ENCODE assay signal across 1 cellular context in the genomic region with DNA sequence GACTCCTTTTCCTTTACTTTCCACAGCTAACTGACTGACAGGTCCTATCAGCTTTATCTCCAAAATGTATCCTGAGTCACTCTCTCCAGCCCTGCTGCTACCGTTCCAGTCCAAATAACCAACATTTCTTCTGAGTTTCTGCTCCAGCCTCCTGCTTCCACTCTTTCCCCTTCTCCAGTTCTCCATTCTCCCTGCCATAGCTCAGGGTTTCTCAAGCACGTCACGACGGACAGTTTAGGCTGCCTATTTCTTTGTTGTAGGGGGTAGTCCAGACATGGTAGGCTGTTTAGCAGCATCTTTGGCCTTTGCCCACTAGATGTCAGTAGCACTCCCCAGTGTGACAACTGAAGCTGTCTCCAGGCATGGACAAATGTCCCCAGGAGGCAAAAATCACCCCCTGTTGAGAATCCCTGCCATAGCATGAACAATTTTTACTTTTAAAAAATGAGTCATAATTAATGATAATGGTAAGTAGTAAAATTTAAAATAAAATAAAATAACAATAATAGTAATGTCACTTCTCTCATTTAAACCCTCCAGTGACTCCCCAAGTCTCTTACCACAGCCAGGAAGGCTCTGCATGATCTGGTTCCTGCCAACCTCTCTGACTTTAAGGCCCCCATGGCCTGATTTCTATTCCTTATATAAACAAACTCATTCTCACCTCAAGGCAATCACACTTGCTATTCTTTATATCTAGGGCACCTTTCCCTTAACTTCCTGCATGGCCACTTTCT.
TF ChIP-seq lines count a peak whose summit lies in the region.

No MANE protein-coding gene starts in this region.

TF ChIP-seq in GM12878, 131 proteins besides CTCF, POLR2A, EP300 and RAD21 (continued from another document):
- TF ChIP-seq, protein P1, sequence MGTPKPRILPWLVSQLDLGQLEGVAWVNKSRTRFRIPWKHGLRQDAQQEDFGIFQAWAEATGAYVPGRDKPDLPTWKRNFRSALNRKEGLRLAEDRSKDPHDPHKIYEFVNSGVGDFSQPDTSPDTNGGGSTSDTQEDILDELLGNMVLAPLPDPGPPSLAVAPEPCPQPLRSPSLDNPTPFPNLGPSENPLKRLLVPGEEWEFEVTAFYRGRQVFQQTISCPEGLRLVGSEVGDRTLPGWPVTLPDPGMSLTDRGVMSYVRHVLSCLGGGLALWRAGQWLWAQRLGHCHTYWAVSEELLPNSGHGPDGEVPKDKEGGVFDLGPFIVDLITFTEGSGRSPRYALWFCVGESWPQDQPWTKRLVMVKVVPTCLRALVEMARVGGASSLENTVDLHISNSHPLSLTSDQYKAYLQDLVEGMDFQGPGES (IDR thresholded peaks at IDR 0.05), result 0 out of 2 replicates have a peak, but pooled peaks have one; percentile 53
- no peak for TF ChIP-seq JUND (IDR thresholded peaks at IDR 0.05; ENCODE audit: low read depth, low read length)
- TF ChIP-seq TBL1XR1 (IDR thresholded peaks at IDR 0.05; ENCODE audit: low read depth, low read length), result no peak
- TF ChIP-seq, protein P2, sequence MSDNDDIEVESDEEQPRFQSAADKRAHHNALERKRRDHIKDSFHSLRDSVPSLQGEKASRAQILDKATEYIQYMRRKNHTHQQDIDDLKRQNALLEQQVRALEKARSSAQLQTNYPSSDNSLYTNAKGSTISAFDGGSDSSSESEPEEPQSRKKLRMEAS (IDR thresholded peaks at IDR 0.05; ENCODE audit: low read depth, low read length), result 0 out of 2 replicates have a peak, but pooled peaks have one; percentile 21
- TF ChIP-seq YY1 (IDR thresholded peaks at IDR 0.05; ENCODE audit: low read depth, low read length), result peak; percentile 80; the same call in 1 of the 2 replicates
- no peak for TF ChIP-seq TCF7 (IDR thresholded peaks at IDR 0.05; ENCODE audit: borderline replicate concordance)
- TF ChIP-seq ATF7 (IDR thresholded peaks at IDR 0.05; ENCODE audit: low read depth), result no peak
- TF ChIP-seq CREM (IDR thresholded peaks at IDR 0.05; ENCODE audit: low read depth), result peak; percentile 35; the same call in 1 of the 2 replicates
- 0 out of 2 replicates have a peak, but pooled peaks have one; percentile 29 for TF ChIP-seq RB1 (IDR thresholded peaks at IDR 0.05; ENCODE audit: borderline replicate concordance)
- 0 out of 2 replicates have a peak, but pooled peaks have one; percentile 67 for TF ChIP-seq CBX5 (IDR thresholded peaks at IDR 0.05; ENCODE audit: low read depth)
- TF ChIP-seq, protein P3, sequence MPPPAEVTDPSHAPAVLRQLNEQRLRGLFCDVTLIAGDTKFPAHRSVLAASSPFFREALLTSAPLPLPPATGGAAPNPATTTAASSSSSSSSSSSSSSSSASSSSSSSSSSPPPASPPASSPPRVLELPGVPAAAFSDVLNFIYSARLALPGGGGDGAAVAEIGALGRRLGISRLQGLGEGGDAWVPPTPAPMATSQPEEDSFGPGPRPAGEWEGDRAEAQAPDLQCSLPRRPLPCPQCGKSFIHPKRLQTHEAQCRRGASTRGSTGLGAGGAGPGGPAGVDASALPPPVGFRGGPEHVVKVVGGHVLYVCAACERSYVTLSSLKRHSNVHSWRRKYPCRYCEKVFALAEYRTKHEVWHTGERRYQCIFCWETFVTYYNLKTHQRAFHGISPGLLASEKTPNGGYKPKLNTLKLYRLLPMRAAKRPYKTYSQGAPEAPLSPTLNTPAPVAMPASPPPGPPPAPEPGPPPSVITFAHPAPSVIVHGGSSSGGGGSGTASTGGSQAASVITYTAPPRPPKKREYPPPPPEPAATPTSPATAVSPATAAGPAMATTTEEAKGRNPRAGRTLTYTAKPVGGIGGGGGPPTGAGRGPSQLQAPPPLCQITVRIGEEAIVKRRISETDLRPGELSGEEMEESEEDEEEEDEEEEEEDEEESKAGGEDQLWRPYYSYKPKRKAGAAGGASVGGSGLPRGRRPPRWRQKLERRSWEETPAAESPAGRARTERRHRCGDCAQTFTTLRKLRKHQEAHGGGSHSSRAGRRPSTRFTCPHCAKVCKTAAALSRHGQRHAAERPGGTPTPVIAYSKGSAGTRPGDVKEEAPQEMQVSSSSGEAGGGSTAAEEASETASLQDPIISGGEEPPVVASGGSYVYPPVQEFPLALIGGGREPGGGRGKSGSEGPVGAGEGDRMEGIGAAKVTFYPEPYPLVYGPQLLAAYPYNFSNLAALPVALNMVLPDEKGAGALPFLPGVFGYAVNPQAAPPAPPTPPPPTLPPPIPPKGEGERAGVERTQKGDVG (CRISPR knock-in tag; IDR thresholded peaks at IDR 0.05), result no peak
- TF ChIP-seq ZNF217 (IDR thresholded peaks at IDR 0.05), result no peak
- TF ChIP-seq ESRRA (IDR thresholded peaks at IDR 0.05; ENCODE audit: low read length), result no peak
- 0 out of 2 replicates have a peak, but pooled peaks have one; percentile 40 for TF ChIP-seq CHD2 (IDR thresholded peaks at IDR 0.05; ENCODE audit: borderline replicate concordance, low read depth, low read length)
- no peak for TF ChIP-seq CHD4 (IDR thresholded peaks at IDR 0.05)
- TF ChIP-seq SRF (IDR thresholded peaks at IDR 0.05; ENCODE audit: low read depth in 2 of 2, low read length in 2 of 2), result no peak
- TF ChIP-seq BACH1 (IDR thresholded peaks at IDR 0.05; ENCODE audit: borderline replicate concordance), result no peak
- TF ChIP-seq, protein P4, sequence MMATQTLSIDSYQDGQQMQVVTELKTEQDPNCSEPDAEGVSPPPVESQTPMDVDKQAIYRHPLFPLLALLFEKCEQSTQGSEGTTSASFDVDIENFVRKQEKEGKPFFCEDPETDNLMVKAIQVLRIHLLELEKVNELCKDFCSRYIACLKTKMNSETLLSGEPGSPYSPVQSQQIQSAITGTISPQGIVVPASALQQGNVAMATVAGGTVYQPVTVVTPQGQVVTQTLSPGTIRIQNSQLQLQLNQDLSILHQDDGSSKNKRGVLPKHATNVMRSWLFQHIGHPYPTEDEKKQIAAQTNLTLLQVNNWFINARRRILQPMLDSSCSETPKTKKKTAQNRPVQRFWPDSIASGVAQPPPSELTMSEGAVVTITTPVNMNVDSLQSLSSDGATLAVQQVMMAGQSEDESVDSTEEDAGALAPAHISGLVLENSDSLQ (IDR thresholded peaks at IDR 0.05), result peak; percentile 69
- no peak for TF ChIP-seq SP1 (IDR thresholded peaks at IDR 0.05; ENCODE audit: low read depth, low read length)
- TF ChIP-seq, protein P5, sequence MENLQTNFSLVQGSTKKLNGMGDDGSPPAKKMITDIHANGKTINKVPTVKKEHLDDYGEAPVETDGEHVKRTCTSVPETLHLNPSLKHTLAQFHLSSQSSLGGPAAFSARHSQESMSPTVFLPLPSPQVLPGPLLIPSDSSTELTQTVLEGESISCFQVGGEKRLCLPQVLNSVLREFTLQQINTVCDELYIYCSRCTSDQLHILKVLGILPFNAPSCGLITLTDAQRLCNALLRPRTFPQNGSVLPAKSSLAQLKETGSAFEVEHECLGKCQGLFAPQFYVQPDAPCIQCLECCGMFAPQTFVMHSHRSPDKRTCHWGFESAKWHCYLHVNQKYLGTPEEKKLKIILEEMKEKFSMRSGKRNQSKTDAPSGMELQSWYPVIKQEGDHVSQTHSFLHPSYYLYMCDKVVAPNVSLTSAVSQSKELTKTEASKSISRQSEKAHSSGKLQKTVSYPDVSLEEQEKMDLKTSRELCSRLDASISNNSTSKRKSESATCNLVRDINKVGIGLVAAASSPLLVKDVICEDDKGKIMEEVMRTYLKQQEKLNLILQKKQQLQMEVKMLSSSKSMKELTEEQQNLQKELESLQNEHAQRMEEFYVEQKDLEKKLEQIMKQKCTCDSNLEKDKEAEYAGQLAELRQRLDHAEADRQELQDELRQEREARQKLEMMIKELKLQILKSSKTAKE (IDR thresholded peaks at IDR 0.05; ENCODE audit: low read depth, poor library complexity, severe bottlenecking), result no peak
- TF ChIP-seq ZBED1 (IDR thresholded peaks at IDR 0.05; ENCODE audit: borderline replicate concordance), result no peak
- no peak for TF ChIP-seq EZH2 (IDR thresholded peaks at IDR 0.05; ENCODE audit: borderline replicate concordance, control insufficient read depth, low read depth, low read length)
- 0 out of 2 replicates have a peak, but pooled peaks have one; percentile 47 for TF ChIP-seq MEF2A (IDR thresholded peaks at IDR 0.05; ENCODE audit: insufficient read depth, low read depth, low read length)
- TF ChIP-seq WRNIP1 (IDR thresholded peaks at IDR 0.05; ENCODE audit: borderline replicate concordance, low read depth, low read length), result peak; percentile 96
- TF ChIP-seq IKZF2 (IDR thresholded peaks at IDR 0.05), result no peak
- TF ChIP-seq NBN (IDR thresholded peaks at IDR 0.05), result 0 out of 2 replicates have a peak, but pooled peaks have one; percentile 22
- TF ChIP-seq POU2F2 (IDR thresholded peaks at IDR 0.05; ENCODE audit: borderline replicate concordance, low read depth, low read length), result 0 out of 3 replicates have a peak, but pooled peaks have one; percentile 53
- TF ChIP-seq, protein P6, sequence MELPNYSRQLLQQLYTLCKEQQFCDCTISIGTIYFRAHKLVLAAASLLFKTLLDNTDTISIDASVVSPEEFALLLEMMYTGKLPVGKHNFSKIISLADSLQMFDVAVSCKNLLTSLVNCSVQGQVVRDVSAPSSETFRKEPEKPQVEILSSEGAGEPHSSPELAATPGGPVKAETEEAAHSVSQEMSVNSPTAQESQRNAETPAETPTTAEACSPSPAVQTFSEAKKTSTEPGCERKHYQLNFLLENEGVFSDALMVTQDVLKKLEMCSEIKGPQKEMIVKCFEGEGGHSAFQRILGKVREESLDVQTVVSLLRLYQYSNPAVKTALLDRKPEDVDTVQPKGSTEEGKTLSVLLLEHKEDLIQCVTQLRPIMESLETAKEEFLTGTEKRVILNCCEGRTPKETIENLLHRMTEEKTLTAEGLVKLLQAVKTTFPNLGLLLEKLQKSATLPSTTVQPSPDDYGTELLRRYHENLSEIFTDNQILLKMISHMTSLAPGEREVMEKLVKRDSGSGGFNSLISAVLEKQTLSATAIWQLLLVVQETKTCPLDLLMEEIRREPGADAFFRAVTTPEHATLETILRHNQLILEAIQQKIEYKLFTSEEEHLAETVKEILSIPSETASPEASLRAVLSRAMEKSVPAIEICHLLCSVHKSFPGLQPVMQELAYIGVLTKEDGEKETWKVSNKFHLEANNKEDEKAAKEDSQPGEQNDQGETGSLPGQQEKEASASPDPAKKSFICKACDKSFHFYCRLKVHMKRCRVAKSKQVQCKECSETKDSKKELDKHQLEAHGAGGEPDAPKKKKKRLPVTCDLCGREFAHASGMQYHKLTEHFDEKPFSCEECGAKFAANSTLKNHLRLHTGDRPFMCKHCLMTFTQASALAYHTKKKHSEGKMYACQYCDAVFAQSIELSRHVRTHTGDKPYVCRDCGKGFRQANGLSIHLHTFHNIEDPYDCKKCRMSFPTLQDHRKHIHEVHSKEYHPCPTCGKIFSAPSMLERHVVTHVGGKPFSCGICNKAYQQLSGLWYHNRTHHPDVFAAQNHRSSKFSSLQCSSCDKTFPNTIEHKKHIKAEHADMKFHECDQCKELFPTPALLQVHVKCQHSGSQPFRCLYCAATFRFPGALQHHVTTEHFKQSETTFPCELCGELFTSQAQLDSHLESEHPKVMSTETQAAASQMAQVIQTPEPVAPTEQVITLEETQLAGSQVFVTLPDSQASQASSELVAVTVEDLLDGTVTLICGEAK (IDR thresholded peaks at IDR 0.05; ENCODE audit: borderline replicate concordance), result no peak
- TF ChIP-seq, protein P7, sequence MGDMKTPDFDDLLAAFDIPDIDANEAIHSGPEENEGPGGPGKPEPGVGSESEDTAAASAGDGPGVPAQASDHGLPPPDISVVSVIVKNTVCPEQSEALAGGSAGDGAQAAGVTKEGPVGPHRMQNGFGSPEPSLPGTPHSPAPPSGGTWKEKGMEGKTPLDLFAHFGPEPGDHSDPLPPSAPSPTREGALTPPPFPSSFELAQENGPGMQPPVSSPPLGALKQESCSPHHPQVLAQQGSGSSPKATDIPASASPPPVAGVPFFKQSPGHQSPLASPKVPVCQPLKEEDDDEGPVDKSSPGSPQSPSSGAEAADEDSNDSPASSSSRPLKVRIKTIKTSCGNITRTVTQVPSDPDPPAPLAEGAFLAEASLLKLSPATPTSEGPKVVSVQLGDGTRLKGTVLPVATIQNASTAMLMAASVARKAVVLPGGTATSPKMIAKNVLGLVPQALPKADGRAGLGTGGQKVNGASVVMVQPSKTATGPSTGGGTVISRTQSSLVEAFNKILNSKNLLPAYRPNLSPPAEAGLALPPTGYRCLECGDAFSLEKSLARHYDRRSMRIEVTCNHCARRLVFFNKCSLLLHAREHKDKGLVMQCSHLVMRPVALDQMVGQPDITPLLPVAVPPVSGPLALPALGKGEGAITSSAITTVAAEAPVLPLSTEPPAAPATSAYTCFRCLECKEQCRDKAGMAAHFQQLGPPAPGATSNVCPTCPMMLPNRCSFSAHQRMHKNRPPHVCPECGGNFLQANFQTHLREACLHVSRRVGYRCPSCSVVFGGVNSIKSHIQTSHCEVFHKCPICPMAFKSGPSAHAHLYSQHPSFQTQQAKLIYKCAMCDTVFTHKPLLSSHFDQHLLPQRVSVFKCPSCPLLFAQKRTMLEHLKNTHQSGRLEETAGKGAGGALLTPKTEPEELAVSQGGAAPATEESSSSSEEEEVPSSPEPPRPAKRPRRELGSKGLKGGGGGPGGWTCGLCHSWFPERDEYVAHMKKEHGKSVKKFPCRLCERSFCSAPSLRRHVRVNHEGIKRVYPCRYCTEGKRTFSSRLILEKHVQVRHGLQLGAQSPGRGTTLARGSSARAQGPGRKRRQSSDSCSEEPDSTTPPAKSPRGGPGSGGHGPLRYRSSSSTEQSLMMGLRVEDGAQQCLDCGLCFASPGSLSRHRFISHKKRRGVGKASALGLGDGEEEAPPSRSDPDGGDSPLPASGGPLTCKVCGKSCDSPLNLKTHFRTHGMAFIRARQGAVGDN (IDR thresholded peaks at IDR 0.05), result no peak
- peak; percentile 40 for TF ChIP-seq RELA (IDR thresholded peaks at IDR 0.05; ENCODE audit: borderline replicate concordance, partially characterized antibody)
- TF ChIP-seq SPI1 (IDR thresholded peaks at IDR 0.05; ENCODE audit: borderline replicate concordance, insufficient read depth, low read depth, low read length), result no peak
TF ChIP-seq in GM12878: peak in this region for 17.
